In the genomic region with DNA sequence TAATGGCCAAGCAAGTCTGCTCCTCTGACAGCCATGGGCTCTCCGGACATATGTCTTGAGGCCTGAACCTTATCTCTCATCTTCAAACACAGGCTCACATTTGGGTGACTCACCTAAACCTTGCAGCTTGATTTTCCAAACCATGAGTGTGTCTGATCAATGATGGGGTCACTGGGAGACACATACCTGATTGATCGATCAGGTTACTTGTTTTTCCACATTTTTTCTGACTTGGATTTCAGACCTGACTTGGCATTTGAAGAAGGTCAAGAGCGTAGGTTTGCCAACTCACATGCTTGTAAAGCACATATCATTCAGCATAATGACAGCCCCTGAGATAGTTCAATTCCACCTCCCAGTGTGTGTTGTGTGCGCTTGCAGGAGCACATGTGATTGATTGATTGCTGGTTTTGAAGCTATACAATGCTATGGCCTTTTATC, we compare ENCODE assay signal across 30 cellular contexts.
"Had no signal": no experiment of that assay in that cellular context is flagged by ENCODE, and none has a peak within 500 bp of the region (broad histone marks: within the 10 kb centered on the region; RNA-seq: fewer than 3 reads in every experiment).

No MANE protein-coding gene starts in this region.

- H3K4me3 Mint-ChIP-seq: activated CD4-positive, alpha-beta T cell treated with anti-CD3 and anti-CD28 coated beads, Interleukin-2, amount 10 ng/mL, durations not matched to agents 7 days and 5 days; activated CD8-positive, alpha-beta T cell treated with anti-CD3 and anti-CD28 coated beads, Interleukin-2, amount 10 ng/mL, durations not matched to agents 7 days and 5 days; activated naive CD4-positive, alpha-beta T cell treated with anti-CD3 and anti-CD28 coated beads, Interleukin-2, amount 50 U/mL, for 24 hours; activated naive CD8-positive, alpha-beta T cell treated with anti-CD3 and anti-CD28 coated beads, Interleukin-2, amount 10 ng/mL, durations not matched to agents 7 days and 5 days; activated T-cell treated with anti-CD3 and anti-CD28 coated beads, Interleukin-2, amount 50 U/mL, for 24 hours; T-helper 1 cell treated with Interleukin-12 subunit alpha and Interleukin-12 subunit beta and Interleukin-4 antibody, amounts not matched to agents 30 μg/mL and 1 μg/mL, for 36 hours; T-helper 2 cell treated with Interferon-gamma antibody and Interleukin-4, amounts not matched to agents 5 μg/mL and 100 μg/mL, for 36 hours had no signal

- H3K27me3 ChIP-seq: ascending aorta, Peyer's patch, SJSA1 had no signal

- H3K27ac ChIP-seq: ascending aorta, Peyer's patch, SJSA1 had no signal

- H3K4me1 Mint-ChIP-seq: activated CD4-positive, alpha-beta T cell treated with anti-CD3 and anti-CD28 coated beads, Interleukin-2, amount 10 ng/mL, durations not matched to agents 7 days and 5 days; activated naive CD4-positive, alpha-beta T cell treated with anti-CD3 and anti-CD28 coated beads, Interleukin-2, amount 50 U/mL, for 24 hours; activated naive CD8-positive, alpha-beta T cell treated with anti-CD3 and anti-CD28 coated beads, Interleukin-2, amount 10 ng/mL, durations not matched to agents 7 days and 5 days had no signal

- H3K9me2 ChIP-seq: SK-N-SH had no signal

- H3K4me3 ChIP-seq: ascending aorta, K562, Peyer's patch, SJSA1 had no signal

- DNase-seq: activated CD4-positive, alpha-beta T cell treated with anti-CD3 and anti-CD28 coated beads, Interleukin-2, amount 10 ng/mL, durations not matched to agents 7 days and 5 days; activated CD4-positive, alpha-beta T cell treated with anti-CD3 and anti-CD28 coated beads, Interleukin-2, amount 50 U/mL, for 48 hours; activated CD8-positive, alpha-beta T cell treated with anti-CD3 and anti-CD28 coated beads, Interleukin-2, amount 10 ng/mL, durations not matched to agents 7 days and 5 days; activated gamma-delta T cell; activated naive CD4-positive, alpha-beta T cell treated with Interleukin-2 at 50 U/mL for 16 hours; activated naive CD8-positive, alpha-beta T cell treated with anti-CD3 and anti-CD28 coated beads, Interleukin-2, amount 10 ng/mL, durations not matched to agents 7 days and 5 days; activated T-cell treated with anti-CD3 and anti-CD28 coated beads, Interleukin-2, amount 50 U/mL, for 24 hours; amygdala; NCI-H1105; NCI-H146; NCI-H187; NCI-H2029 treated with DMSO at 0.1 percent for 48 hours; NCI-H2107; NCI-H2171; NCI-H226; NCI-H446 treated with DMSO at 0.1 percent for 48 hours; NCI-H524; NK-92 treated with Interleukin-12 subunit alpha and Interleukin-12 subunit beta, amount 100 ng/mL, for 24 hours; PC-3; Peyer's patch; RPMI8226; SHP77 treated with DMSO at 0.1 percent for 48 hours; SK-N-SH had no signal

- H3K27ac Mint-ChIP-seq: activated CD4-positive, alpha-beta T cell treated with anti-CD3 and anti-CD28 coated beads, Interleukin-2, amount 10 ng/mL, durations not matched to agents 7 days and 5 days; activated CD8-positive, alpha-beta T cell treated with anti-CD3 and anti-CD28 coated beads, Interleukin-2, amount 10 ng/mL, durations not matched to agents 7 days and 5 days; activated naive CD4-positive, alpha-beta T cell treated with anti-CD3 and anti-CD28 coated beads, Interleukin-2, amount 50 U/mL, for 24 hours; activated naive CD8-positive, alpha-beta T cell treated with anti-CD3 and anti-CD28 coated beads, Interleukin-2, amount 10 ng/mL, durations not matched to agents 7 days and 5 days; activated T-cell treated with anti-CD3 and anti-CD28 coated beads, Interleukin-2, amount 50 U/mL, for 24 hours; activated T-helper 2 cell treated with anti-CD3 and anti-CD28 coated beads, Interferon-gamma antibody, Interleukin-2, Interleukin-4, amounts not matched to agents 10 μg/mL and 5 μg/mL and 100 μg/mL, durations not matched to agents 14 hours and 24 hours and 36 hours; T-helper 1 cell treated with Interleukin-12 subunit alpha and Interleukin-12 subunit beta and Interleukin-4 antibody, amounts not matched to agents 30 μg/mL and 1 μg/mL, for 36 hours; T-helper 2 cell treated with Interferon-gamma antibody and Interleukin-4, amounts not matched to agents 5 μg/mL and 100 μg/mL, for 36 hours had no signal

- H3K9me3 Mint-ChIP-seq: activated CD4-positive, alpha-beta T cell treated with anti-CD3 and anti-CD28 coated beads, Interleukin-2, amount 10 ng/mL, durations not matched to agents 7 days and 5 days; activated naive CD4-positive, alpha-beta T cell treated with anti-CD3 and anti-CD28 coated beads, Interleukin-2, amount 50 U/mL, for 24 hours; activated naive CD8-positive, alpha-beta T cell treated with anti-CD3 and anti-CD28 coated beads, Interleukin-2, amount 10 ng/mL, durations not matched to agents 7 days and 5 days; activated T-cell treated with anti-CD3 and anti-CD28 coated beads, Interleukin-2, amount 50 U/mL, for 24 hours; activated T-helper 2 cell treated with anti-CD3 and anti-CD28 coated beads, Interferon-gamma antibody, Interleukin-2, Interleukin-4, amounts not matched to agents 10 μg/mL and 5 μg/mL and 100 μg/mL, durations not matched to agents 14 hours and 24 hours and 36 hours; T-helper 1 cell treated with Interleukin-12 subunit alpha and Interleukin-12 subunit beta and Interleukin-4 antibody, amounts not matched to agents 30 μg/mL and 1 μg/mL, for 36 hours; T-helper 2 cell treated with Interferon-gamma antibody and Interleukin-4, amounts not matched to agents 5 μg/mL and 100 μg/mL, for 36 hours had no signal

- H3K4me2 ChIP-seq: SK-N-SH had no signal

- H3K9ac ChIP-seq: SK-N-SH had no signal

- H3K36me3 ChIP-seq: ascending aorta, Peyer's patch, SJSA1 had no signal

- H3K36me3 Mint-ChIP-seq: activated naive CD4-positive, alpha-beta T cell treated with anti-CD3 and anti-CD28 coated beads, Interleukin-2, amount 50 U/mL, for 24 hours; activated naive CD8-positive, alpha-beta T cell treated with anti-CD3 and anti-CD28 coated beads, Interleukin-2, amount 10 ng/mL, durations not matched to agents 7 days and 5 days had no signal

- H3K9me3 ChIP-seq: ascending aorta, Peyer's patch, SJSA1, SK-N-SH had no signal

- H3K27me3 Mint-ChIP-seq: activated CD4-positive, alpha-beta T cell treated with anti-CD3 and anti-CD28 coated beads, Interleukin-2, amount 10 ng/mL, durations not matched to agents 7 days and 5 days; activated naive CD8-positive, alpha-beta T cell treated with anti-CD3 and anti-CD28 coated beads, Interleukin-2, amount 10 ng/mL, durations not matched to agents 7 days and 5 days; activated T-cell treated with anti-CD3 and anti-CD28 coated beads, Interleukin-2, amount 50 U/mL, for 24 hours had no signal
